15 cellular contexts compared by ENCODE assay signal in genomic region chr2:165114345-165114943, GRCh38.
DNase-seq lines count a peak whose midpoint lies in the region; FAIRE-seq and TF ChIP-seq lines count a peak whose summit lies in the region.
"Had no signal": no experiment of that assay in that cellular context is flagged by ENCODE, and none has a peak within 500 bp of the region (broad histone marks: within the 10 kb centered on the region; RNA-seq: fewer than 3 reads in every experiment).

No MANE protein-coding gene starts in this region.

- CTCF ChIA-PET in A673 (lab: Charles Lee) = interaction anchor here (0.6 kb wide), 1 partner anchor 89 kb away, joined by 4 read pairs; no protein-coding TSS in a partner anchor

- TF ChIP-seq CTCF in A673 (conservative IDR thresholded peaks at IDR 0.05; ENCODE audit: low read depth, low read length) (no peak), astrocyte of the cerebellum (IDR thresholded peaks at IDR 0.05; ENCODE audit: low read depth, low read length, missing control alignments) (no peak)

- H3K27me3 ChIP-seq in A673 (replicated peaks; ENCODE audit: insufficient read depth, low read depth, low read length, poor library complexity) = no peaks in the 10 kb centered on the region

- H3K4me1 ChIP-seq in A673 (ENCODE audit: insufficient read depth, low read length, poor library complexity, severe bottlenecking) = no peaks in the 10 kb centered on the region

- H3K36me3 ChIP-seq in A673 (ENCODE audit: insufficient read depth, low read length, poor library complexity, severe bottlenecking) = no peaks in the 10 kb centered on the region

- POLR2A ChIA-PET in A673 (lab: Charles Lee; ENCODE audit: low non-redundant PET) = no interaction called here

- no peak for FAIRE-seq in HTR-8/SVneo (lab: Jason Lieb, UNC)
- FAIRE-seq: frontal cortex had no signal

- no peak overlapping the region for H3K27ac ChIP-seq in A673 (ENCODE audit: low read depth, low read length, poor library complexity, severe bottlenecking)

- H3K4me3 ChIP-seq in A673 (ENCODE audit: low read depth, low read length, poor library complexity, severe bottlenecking) (no peak overlapping the region), astrocyte of the cerebellum (ENCODE audit: low read depth, low read length) (no peak overlapping the region)

- no TSS peak for BruUV-seq in A673 (replicated peaks; lab: Mats Ljungman, UMichigan)

- intact Hi-C loops in A673 (cut with micrococcal nuclease; ENCODE audit: unreplicated experiment) = no loop called here

- DNase-seq in A673 (ENCODE audit: low spot score) = peak; percentile 57
- DNase-seq in HTR-8/SVneo (ENCODE audit: insufficient read length, low spot score) = peak; percentile 14
- peak; percentile 34 for DNase-seq in astrocyte of the cerebellum (ENCODE audit: low read depth)
- peak; percentile 4 for DNase-seq in iPS-NIHi11 (ENCODE audit: low spot score)
- DNase-seq in activated effector memory CD4-positive, alpha-beta T cell treated with anti-CD3 and anti-CD28 coated beads, Interleukin-2, amount 50 U/mL, for 16 hours = no peak
- no peak for DNase-seq in stimulated activated naive CD4-positive, alpha-beta T cell (lab: John Stamatoyannopoulos, UW)
- DNase-seq in NOMO-1 treated with DMSO at 0.1 percent for 48 hours (lab: John Stamatoyannopoulos, UW; ENCODE audit: unreplicated experiment) = no peak
- DNase-seq in NCI-H1436 treated with DMSO at 0.1 percent for 48 hours (lab: John Stamatoyannopoulos, UW) = no peak
- DNase-seq: activated B cell treated with CpG ODN at 0.5 μM for 24 hours; activated naive CD4-positive, alpha-beta T cell treated with anti-CD3 and anti-CD28 coated beads for 36 hours; AML-193; Karpas-422; stimulated activated CD4-positive, alpha-beta T cell treated with anti-CD3 and anti-CD28 coated beads, Interleukin-12 subunit alpha, Interleukin-12 subunit beta, amount 100 ng/mL, for 4 hours; stimulated activated naive CD4-positive, alpha-beta T cell treated with Interleukin-2 at 50 U/mL for 16 hours had no signal

- H3K9me3 ChIP-seq in A673 (ENCODE audit: low read depth, low read length, poor library complexity, severe bottlenecking) = no peaks in the 10 kb centered on the region

- in situ Hi-C loops in astrocyte of the cerebellum (cut with HindIII; ENCODE audit: low sequenced_read_pairs) = no loop called here

Comparison
In these comparisons a context has a peak if more than half of its experiments do, and no peak if none do; other contexts are left out.
1. DNase-seq: peak in A673 (single experiment), HTR-8/SVneo (single experiment), astrocyte of the cerebellum (single experiment) and iPS-NIHi11 (single experiment); none in activated effector memory CD4-positive, alpha-beta T cell treated with anti-CD3 and anti-CD28 coated beads, Interleukin-2, amount 50 U/mL, for 16 hours (single experiment), stimulated activated naive CD4-positive, alpha-beta T cell (0 of 6), NOMO-1 treated with DMSO at 0.1 percent for 48 hours (single experiment) and NCI-H1436 treated with DMSO at 0.1 percent for 48 hours (single experiment).